In the genomic region with DNA sequence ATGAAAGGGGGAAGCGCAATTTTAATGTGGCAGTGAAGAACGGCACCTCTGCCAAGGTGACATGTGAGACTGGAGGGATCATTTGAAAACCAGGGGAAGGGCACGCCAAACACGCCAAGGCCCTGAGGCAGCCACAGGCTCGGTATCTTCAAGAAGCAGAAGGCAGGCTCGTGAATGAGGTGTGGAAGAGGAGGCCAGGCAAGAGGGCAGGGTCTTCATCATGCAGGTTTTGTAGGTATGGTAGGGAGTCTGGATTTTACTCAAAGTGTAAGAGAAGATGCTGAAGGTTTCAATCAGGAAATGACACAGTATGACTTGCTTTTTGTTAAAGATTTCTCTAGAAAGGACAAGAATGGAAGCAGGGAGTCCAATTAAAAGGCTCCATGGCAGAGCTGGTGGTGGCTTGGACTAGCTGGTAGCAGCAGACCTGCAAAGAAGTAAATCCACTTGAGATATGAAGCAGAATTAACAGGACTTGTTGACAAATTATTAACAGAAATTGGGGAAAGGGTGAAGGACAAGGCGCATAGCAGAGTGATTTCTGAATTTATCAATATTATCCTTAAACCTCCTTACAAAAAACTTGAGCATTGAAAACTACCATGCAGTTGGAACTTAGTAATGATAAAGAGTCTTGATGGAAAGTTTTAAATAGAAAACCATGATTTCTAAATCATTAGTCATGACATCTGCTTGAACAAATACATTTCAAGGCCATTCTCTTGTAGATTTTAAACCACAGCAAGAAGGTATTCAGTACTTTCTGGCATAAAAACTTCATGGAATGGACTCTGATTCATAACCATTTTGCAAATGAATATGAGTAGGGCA, we compare ENCODE assay signal across 8 cellular contexts.
DNase-seq lines count a peak whose midpoint lies in the region; ATAC-seq and TF ChIP-seq lines count a peak whose summit lies in the region.

No MANE protein-coding gene starts in this region.

- H3K4me1 ChIP-seq in ACC112 (ENCODE audit: control insufficient read depth, insufficient read depth, low read length, unreplicated experiment), result peaks cover 35% of the 10 kb centered on the region

- H3K4me3 ChIP-seq in ACC112 (ENCODE audit: low read depth, low read length) (no peak overlapping the region), epithelial cell of proximal tubule (ENCODE audit: low read depth, low read length) (no peak overlapping the region)

- peak overlapping the region; percentile 84 for H3K27ac ChIP-seq in ACC112 (ENCODE audit: low read depth, low read length)

- ATAC-seq in GM19395 (IDR thresholded peaks at IDR 0.05; ENCODE audit: unreplicated experiment), result peak; percentile 87
- peak; percentile 100 for ATAC-seq in stimulated activated effector memory CD8-positive, alpha-beta T cell treated with anti-CD3 and anti-CD28 coated beads, Interleukin-12 subunit alpha, Interleukin-12 subunit beta, amount 100 ng/mL, for 72 hours
- no peak for ATAC-seq in GM21737 (IDR thresholded peaks at IDR 0.05; ENCODE audit: unreplicated experiment)

- H3K36me3 ChIP-seq in ACC112 (ENCODE audit: insufficient read depth, low read length), result peaks cover 5% of the 10 kb centered on the region; the same call in 1 of the 2 replicates

- peak overlapping the region; percentile 84 for H3K27ac Mint-ChIP-seq in stimulated activated effector memory CD8-positive, alpha-beta T cell treated with anti-CD3 and anti-CD28 coated beads, Interleukin-12 subunit alpha, Interleukin-12 subunit beta, amount 100 ng/mL, for 72 hours

- H3K4me1 Mint-ChIP-seq in stimulated activated effector memory CD8-positive, alpha-beta T cell treated with anti-CD3 and anti-CD28 coated beads, Interleukin-12 subunit alpha, Interleukin-12 subunit beta, amount 100 ng/mL, for 72 hours, result peaks cover 54% of the 10 kb centered on the region

- H3K27me3 ChIP-seq in ACC112 (ENCODE audit: insufficient read depth, low read length), result no peaks in the 10 kb centered on the region

- TF ChIP-seq CTCF in epithelial cell of proximal tubule (conservative IDR thresholded peaks at IDR 0.05; ENCODE audit: low read depth, low read length), result no peak

- H3K4me3 Mint-ChIP-seq in stimulated activated effector memory CD8-positive, alpha-beta T cell treated with anti-CD3 and anti-CD28 coated beads, Interleukin-12 subunit alpha, Interleukin-12 subunit beta, amount 100 ng/mL, for 72 hours, result peak overlapping the region; percentile 49

- DNase-seq in NCI-H226 (peak; percentile 70), epithelial cell of proximal tubule (ENCODE audit: low read depth) (peak; percentile 61), COR-L47 (lab: John Stamatoyannopoulos, UW) (no peak), cerebellar nuclear complex (lab: John Stamatoyannopoulos, UW) (no peak)
- peak in 1 of 2 donors; percentile 69 for DNase-seq in stimulated activated effector memory CD8-positive, alpha-beta T cell treated with anti-CD3 and anti-CD28 coated beads, Interleukin-12 subunit alpha, Interleukin-12 subunit beta, amount 100 ng/mL, for 72 hours (ENCODE audit: low spot score in 2 of 2)

- H3K79me2 ChIP-seq in ACC112 (ENCODE audit: control insufficient read depth, insufficient read depth, low read length, unreplicated experiment), result peaks cover 29% of the 10 kb centered on the region

- H3K36me3 Mint-ChIP-seq in stimulated activated effector memory CD8-positive, alpha-beta T cell treated with anti-CD3 and anti-CD28 coated beads, Interleukin-12 subunit alpha, Interleukin-12 subunit beta, amount 100 ng/mL, for 72 hours, result peaks cover 25% of the 10 kb centered on the region

- H2AFZ ChIP-seq in ACC112 (ENCODE audit: low read length, unreplicated experiment), result no peak overlapping the region

- H3K9me3 Mint-ChIP-seq in stimulated activated effector memory CD8-positive, alpha-beta T cell treated with anti-CD3 and anti-CD28 coated beads, Interleukin-12 subunit alpha, Interleukin-12 subunit beta, amount 100 ng/mL, for 72 hours, result no peaks in the 10 kb centered on the region

Comparison
In these comparisons a context has a peak if more than half of its experiments do, and no peak if none do; other contexts are left out.
1. DNase-seq: peak in NCI-H226 (single experiment) and epithelial cell of proximal tubule (single experiment); none in COR-L47 (single experiment) and cerebellar nuclear complex (0 of 2).